In the genomic region with DNA sequence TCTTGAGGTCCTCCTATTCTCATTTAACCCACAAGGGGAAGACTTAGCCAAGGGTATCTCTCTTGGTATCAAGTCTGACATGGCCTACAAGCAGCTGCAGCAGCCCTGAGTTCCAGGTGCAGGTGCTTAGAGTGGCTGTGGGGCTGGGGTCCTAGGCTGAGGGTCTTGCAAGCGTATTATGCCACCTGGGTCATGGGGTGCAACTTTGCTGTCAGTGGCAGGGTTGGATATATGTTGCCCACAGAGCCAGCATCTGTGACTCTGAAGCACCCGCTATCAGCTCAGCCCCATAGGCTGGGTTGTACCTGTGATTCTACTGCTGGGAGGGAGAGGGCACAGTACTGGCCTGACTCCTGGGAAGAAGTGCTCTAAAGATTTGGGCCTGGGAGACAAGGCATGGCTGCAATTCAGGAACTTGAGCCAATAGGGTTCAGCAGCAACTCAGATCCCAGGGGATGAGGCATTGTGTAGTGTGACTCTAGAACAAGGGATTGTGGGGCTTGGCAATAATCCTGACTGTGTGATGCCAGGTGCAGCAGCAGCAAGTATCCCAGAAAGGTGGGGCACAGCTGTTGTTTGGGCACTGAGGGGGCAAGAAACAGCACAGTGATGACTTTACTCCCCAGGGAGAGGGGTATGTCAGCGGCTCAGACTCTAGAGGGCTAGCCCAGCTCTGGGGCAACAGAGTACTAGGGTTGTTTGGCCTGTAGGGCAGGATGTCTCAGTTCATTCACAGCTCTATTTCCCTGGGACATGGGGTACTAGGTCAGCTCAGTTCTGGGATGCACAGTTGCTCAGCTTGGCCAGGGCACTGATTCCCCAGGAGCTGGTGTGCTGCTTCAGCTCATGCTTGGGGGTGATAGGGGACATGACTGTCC, we compare ENCODE assay signal across 1 cellular context.
TF ChIP-seq lines count a peak whose summit lies in the region.

No MANE protein-coding gene starts in this region.

TF ChIP-seq in HepG2, 621 proteins besides CTCF, POLR2A, EP300 and RAD21:
- TF ChIP-seq ZNF891 (CRISPR knock-in tag; IDR thresholded peaks at IDR 0.05) (no peak), NCOA2 (CRISPR knock-in tag; IDR thresholded peaks at IDR 0.05) (no peak), PHF20 (CRISPR knock-in tag; IDR thresholded peaks at IDR 0.05) (no peak), ZNF570 (CRISPR knock-in tag; IDR thresholded peaks at IDR 0.05; ENCODE audit: borderline replicate concordance) (no peak), ADNP (CRISPR knock-in tag; IDR thresholded peaks at IDR 0.05) (no peak), ZFP1 (CRISPR knock-in tag; IDR thresholded peaks at IDR 0.05) (no peak), POLR2AphosphoS2 (IDR thresholded peaks at IDR 0.05; ENCODE audit: low read depth, low read length) (no peak), SOX5 (CRISPR knock-in tag; IDR thresholded peaks at IDR 0.05; ENCODE audit: borderline replicate concordance) (no peak), HDAC6 (IDR thresholded peaks at IDR 0.05; ENCODE audit: low read depth, low read length) (no peak), ZNF788 (CRISPR knock-in tag; IDR thresholded peaks at IDR 0.05; ENCODE audit: borderline replicate concordance) (no peak), HOXA9 (CRISPR knock-in tag; IDR thresholded peaks at IDR 0.05; ENCODE audit: borderline replicate concordance) (no peak), SNAI1 (CRISPR knock-in tag; IDR thresholded peaks at IDR 0.05; ENCODE audit: borderline replicate concordance) (no peak), JUN (CRISPR knock-in tag; IDR thresholded peaks at IDR 0.05) (no peak), SNRNP70 (IDR thresholded peaks at IDR 0.05; ENCODE audit: low read depth, low read length) (no peak), ZNF510 (CRISPR knock-in tag; IDR thresholded peaks at IDR 0.05; ENCODE audit: low read depth) (no peak)
- TF ChIP-seq, protein P1, sequence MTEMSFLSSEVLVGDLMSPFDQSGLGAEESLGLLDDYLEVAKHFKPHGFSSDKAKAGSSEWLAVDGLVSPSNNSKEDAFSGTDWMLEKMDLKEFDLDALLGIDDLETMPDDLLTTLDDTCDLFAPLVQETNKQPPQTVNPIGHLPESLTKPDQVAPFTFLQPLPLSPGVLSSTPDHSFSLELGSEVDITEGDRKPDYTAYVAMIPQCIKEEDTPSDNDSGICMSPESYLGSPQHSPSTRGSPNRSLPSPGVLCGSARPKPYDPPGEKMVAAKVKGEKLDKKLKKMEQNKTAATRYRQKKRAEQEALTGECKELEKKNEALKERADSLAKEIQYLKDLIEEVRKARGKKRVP (CRISPR knock-in tag; IDR thresholded peaks at IDR 0.05): no peak
- TF ChIP-seq, protein P2, sequence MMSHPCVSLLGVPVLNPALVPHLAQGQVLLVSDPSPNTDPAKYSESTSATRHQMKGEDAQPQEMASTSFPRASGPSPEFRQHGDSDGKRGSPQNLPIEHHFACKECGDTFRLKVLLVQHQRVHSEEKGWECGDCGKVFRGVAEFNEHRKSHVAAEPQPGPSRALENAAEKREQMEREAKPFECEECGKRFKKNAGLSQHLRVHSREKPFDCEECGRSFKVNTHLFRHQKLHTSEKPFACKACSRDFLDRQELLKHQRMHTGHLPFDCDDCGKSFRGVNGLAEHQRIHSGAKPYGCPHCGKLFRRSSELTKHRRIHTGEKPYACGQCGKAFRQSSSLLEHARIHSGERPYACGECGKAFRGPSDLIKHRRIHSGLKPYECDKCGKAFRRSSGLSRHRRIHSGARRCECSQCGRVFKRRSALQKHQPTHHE (CRISPR knock-in tag; IDR thresholded peaks at IDR 0.05; ENCODE audit: borderline replicate concordance): no peak
- TF ChIP-seq, protein P3, sequence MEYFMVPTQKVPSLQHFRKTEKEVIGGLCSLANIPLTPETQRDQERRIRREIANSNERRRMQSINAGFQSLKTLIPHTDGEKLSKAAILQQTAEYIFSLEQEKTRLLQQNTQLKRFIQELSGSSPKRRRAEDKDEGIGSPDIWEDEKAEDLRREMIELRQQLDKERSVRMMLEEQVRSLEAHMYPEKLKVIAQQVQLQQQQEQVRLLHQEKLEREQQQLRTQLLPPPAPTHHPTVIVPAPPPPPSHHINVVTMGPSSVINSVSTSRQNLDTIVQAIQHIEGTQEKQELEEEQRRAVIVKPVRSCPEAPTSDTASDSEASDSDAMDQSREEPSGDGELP (IDR thresholded peaks at IDR 0.05; ENCODE audit: borderline replicate concordance, low read depth): no peak
- TF ChIP-seq, protein P4, sequence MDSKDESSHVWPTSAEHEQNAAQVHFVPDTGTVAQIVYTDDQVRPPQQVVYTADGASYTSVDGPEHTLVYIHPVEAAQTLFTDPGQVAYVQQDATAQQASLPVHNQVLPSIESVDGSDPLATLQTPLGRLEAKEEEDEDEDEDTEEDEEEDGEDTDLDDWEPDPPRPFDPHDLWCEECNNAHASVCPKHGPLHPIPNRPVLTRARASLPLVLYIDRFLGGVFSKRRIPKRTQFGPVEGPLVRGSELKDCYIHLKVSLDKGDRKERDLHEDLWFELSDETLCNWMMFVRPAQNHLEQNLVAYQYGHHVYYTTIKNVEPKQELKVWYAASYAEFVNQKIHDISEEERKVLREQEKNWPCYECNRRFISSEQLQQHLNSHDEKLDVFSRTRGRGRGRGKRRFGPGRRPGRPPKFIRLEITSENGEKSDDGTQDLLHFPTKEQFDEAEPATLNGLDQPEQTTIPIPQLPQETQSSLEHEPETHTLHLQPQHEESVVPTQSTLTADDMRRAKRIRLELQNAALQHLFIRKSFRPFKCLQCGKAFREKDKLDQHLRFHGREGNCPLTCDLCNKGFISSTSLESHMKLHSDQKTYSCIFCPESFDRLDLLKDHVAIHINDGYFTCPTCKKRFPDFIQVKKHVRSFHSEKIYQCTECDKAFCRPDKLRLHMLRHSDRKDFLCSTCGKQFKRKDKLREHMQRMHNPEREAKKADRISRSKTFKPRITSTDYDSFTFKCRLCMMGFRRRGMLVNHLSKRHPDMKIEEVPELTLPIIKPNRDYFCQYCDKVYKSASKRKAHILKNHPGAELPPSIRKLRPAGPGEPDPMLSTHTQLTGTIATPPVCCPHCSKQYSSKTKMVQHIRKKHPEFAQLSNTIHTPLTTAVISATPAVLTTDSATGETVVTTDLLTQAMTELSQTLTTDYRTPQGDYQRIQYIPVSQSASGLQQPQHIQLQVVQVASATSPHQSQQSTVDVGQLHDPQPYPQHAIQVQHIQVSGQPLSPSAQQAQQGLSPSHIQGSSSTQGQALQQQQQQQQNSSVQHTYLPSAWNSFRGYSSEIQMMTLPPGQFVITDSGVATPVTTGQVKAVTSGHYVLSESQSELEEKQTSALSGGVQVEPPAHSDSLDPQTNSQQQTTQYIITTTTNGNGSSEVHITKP (CRISPR knock-in tag; IDR thresholded peaks at IDR 0.05; ENCODE audit: low read depth): no peak
- TF ChIP-seq, protein P5, sequence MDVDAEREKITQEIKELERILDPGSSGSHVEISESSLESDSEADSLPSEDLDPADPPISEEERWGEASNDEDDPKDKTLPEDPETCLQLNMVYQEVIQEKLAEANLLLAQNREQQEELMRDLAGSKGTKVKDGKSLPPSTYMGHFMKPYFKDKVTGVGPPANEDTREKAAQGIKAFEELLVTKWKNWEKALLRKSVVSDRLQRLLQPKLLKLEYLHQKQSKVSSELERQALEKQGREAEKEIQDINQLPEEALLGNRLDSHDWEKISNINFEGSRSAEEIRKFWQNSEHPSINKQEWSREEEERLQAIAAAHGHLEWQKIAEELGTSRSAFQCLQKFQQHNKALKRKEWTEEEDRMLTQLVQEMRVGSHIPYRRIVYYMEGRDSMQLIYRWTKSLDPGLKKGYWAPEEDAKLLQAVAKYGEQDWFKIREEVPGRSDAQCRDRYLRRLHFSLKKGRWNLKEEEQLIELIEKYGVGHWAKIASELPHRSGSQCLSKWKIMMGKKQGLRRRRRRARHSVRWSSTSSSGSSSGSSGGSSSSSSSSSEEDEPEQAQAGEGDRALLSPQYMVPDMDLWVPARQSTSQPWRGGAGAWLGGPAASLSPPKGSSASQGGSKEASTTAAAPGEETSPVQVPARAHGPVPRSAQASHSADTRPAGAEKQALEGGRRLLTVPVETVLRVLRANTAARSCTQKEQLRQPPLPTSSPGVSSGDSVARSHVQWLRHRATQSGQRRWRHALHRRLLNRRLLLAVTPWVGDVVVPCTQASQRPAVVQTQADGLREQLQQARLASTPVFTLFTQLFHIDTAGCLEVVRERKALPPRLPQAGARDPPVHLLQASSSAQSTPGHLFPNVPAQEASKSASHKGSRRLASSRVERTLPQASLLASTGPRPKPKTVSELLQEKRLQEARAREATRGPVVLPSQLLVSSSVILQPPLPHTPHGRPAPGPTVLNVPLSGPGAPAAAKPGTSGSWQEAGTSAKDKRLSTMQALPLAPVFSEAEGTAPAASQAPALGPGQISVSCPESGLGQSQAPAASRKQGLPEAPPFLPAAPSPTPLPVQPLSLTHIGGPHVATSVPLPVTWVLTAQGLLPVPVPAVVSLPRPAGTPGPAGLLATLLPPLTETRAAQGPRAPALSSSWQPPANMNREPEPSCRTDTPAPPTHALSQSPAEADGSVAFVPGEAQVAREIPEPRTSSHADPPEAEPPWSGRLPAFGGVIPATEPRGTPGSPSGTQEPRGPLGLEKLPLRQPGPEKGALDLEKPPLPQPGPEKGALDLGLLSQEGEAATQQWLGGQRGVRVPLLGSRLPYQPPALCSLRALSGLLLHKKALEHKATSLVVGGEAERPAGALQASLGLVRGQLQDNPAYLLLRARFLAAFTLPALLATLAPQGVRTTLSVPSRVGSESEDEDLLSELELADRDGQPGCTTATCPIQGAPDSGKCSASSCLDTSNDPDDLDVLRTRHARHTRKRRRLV (CRISPR knock-in tag; IDR thresholded peaks at IDR 0.05): no peak
